36 cellular contexts compared by ENCODE assay signal in genomic region chr12:124964251-124964650, GRCh38.
"Had no signal": no experiment of that assay in that cellular context is flagged by ENCODE, and none has a peak within 500 bp of the region (broad histone marks: within the 10 kb centered on the region; RNA-seq: fewer than 3 reads in every experiment).

No MANE protein-coding gene starts in this region.

- H3K27ac ChIP-seq: ascending aorta, breast epithelium, cardiac muscle cell, colonic mucosa, dorsolateral prefrontal cortex, esophagus muscularis mucosa, foreskin keratinocyte, gastrocnemius medialis, heart right ventricle, WERI-Rb-1 had no signal

- H3K27me3 ChIP-seq: ascending aorta, breast epithelium, cardiac muscle cell, colonic mucosa, dorsolateral prefrontal cortex, esophagus muscularis mucosa, foreskin keratinocyte, gastrocnemius medialis, heart right ventricle had no signal

- H3K4me1 Mint-ChIP-seq: activated naive CD8-positive, alpha-beta T cell treated with anti-CD3 and anti-CD28 coated beads, Interleukin-2, amount 10 ng/mL, durations not matched to agents 7 days and 5 days; activated T-helper 17 cell treated with anti-CD3 and anti-CD28 coated beads, Interleukin-2, amount 50 U/mL, for 72 hours; brain; endodermal cell had no signal

- H3K4me3 ChIP-seq: ascending aorta, breast epithelium, cardiac muscle cell, colonic mucosa, dorsolateral prefrontal cortex, esophagus muscularis mucosa, gastrocnemius medialis, heart right ventricle had no signal

- H3K4me3 Mint-ChIP-seq: activated B cell treated with CpG ODN at 0.5 μM for 24 hours; activated CD8-positive, alpha-beta T cell treated with anti-CD3 and anti-CD28 coated beads for 36 hours; activated naive CD8-positive, alpha-beta T cell treated with anti-CD3 and anti-CD28 coated beads, Interleukin-2, amount 10 ng/mL, durations not matched to agents 7 days and 5 days; activated T-cell treated with anti-CD3 and anti-CD28 coated beads, Interleukin-2, amount 50 U/mL, for 4 hours; activated T-helper 17 cell treated with anti-CD3 and anti-CD28 coated beads, Interleukin-2, amount 50 U/mL, for 72 hours; brain; dendritic cell treated with granulocyte-macrophage colony-stimulating factor and Interleukin-4, amounts not matched to agents 40 ng/mL and 50 ng/mL, for 4 days; endodermal cell; T-helper 17 cell; T-helper 2 cell treated with Interferon-gamma antibody and Interleukin-4, amounts not matched to agents 5 μg/mL and 100 μg/mL, for 36 hours had no signal

- DNase-seq: activated B cell treated with CpG ODN at 0.5 μM for 24 hours; activated CD4-positive, alpha-beta T cell treated with anti-CD3 and anti-CD28 coated beads for 48 hours; activated CD4-positive, alpha-beta T cell treated with anti-CD3 and anti-CD28 coated beads, Interleukin-2, amount 50 U/mL, for 1 hour; activated CD4-positive, alpha-beta T cell treated with anti-CD3 and anti-CD28 coated beads, Interleukin-2, amount 50 U/mL, for 48 hours; activated CD8-positive, alpha-beta memory T cell treated with anti-CD3 and anti-CD28 coated beads for 24 hours; activated CD8-positive, alpha-beta T cell treated with anti-CD3 and anti-CD28 coated beads for 36 hours; activated effector memory CD4-positive, alpha-beta T cell treated with Interleukin-2 at 50 U/mL for 16 hours; activated gamma-delta T cell treated with Interleukin-2 at 50 U/mL for 16 hours; activated naive CD4-positive, alpha-beta T cell treated with Interleukin-2 at 50 U/mL for 16 hours; activated naive CD8-positive, alpha-beta T cell treated with anti-CD3 and anti-CD28 coated beads, Interleukin-2, amount 10 ng/mL, durations not matched to agents 7 days and 5 days; activated T-cell treated with anti-CD3 and anti-CD28 coated beads, Interleukin-2, amount 50 U/mL, for 4 hours; central memory CD4-positive, alpha-beta T cell; cerebellar nuclear complex; colonic mucosa; dorsolateral prefrontal cortex; effector memory CD4-positive, alpha-beta T cell; endodermal cell; erythroblast; foreskin keratinocyte; gastrocnemius medialis; glutamatergic neuron; heart right ventricle; T-helper 1 cell; T-helper 17 cell; T1000; WERI-Rb-1 had no signal

- H3K9me3 Mint-ChIP-seq: activated B cell treated with CpG ODN at 0.5 μM for 24 hours; activated CD8-positive, alpha-beta T cell treated with anti-CD3 and anti-CD28 coated beads for 36 hours; activated naive CD4-positive, alpha-beta T cell treated with anti-CD3 and anti-CD28 coated beads, Interleukin-2, amount 50 U/mL, for 72 hours; activated naive CD8-positive, alpha-beta T cell treated with anti-CD3 and anti-CD28 coated beads, Interleukin-2, amount 10 ng/mL, durations not matched to agents 7 days and 5 days; activated T-cell treated with anti-CD3 and anti-CD28 coated beads, Interleukin-2, amount 50 U/mL, for 4 hours; activated T-helper 17 cell treated with anti-CD3 and anti-CD28 coated beads, Interleukin-2, amount 50 U/mL, for 72 hours; brain; dendritic cell treated with granulocyte-macrophage colony-stimulating factor and Interleukin-4, amounts not matched to agents 40 ng/mL and 50 ng/mL, for 4 days; endodermal cell; T-helper 2 cell treated with Interferon-gamma antibody and Interleukin-4, amounts not matched to agents 5 μg/mL and 100 μg/mL, for 36 hours had no signal

- H3K27ac Mint-ChIP-seq: activated B cell treated with CpG ODN at 0.5 μM for 24 hours; activated CD8-positive, alpha-beta T cell treated with anti-CD3 and anti-CD28 coated beads for 36 hours; activated naive CD4-positive, alpha-beta T cell treated with anti-CD3 and anti-CD28 coated beads, Interleukin-2, amount 50 U/mL, for 72 hours; activated naive CD8-positive, alpha-beta T cell treated with anti-CD3 and anti-CD28 coated beads, Interleukin-2, amount 10 ng/mL, durations not matched to agents 7 days and 5 days; activated T-helper 17 cell treated with anti-CD3 and anti-CD28 coated beads, Interleukin-2, amount 50 U/mL, for 72 hours; dendritic cell treated with granulocyte-macrophage colony-stimulating factor and Interleukin-4, amounts not matched to agents 40 ng/mL and 50 ng/mL, for 4 days; endodermal cell; T-helper 17 cell; T-helper 2 cell treated with Interferon-gamma antibody and Interleukin-4, amounts not matched to agents 5 μg/mL and 100 μg/mL, for 36 hours had no signal

- H3K9me3 ChIP-seq: ascending aorta, breast epithelium, colonic mucosa, esophagus muscularis mucosa, gastrocnemius medialis, heart right ventricle had no signal

- H3K4me1 ChIP-seq: ascending aorta, breast epithelium, colonic mucosa, esophagus muscularis mucosa, foreskin keratinocyte, gastrocnemius medialis, heart right ventricle had no signal

- H3K27me3 Mint-ChIP-seq: activated B cell treated with CpG ODN at 0.5 μM for 24 hours; activated CD8-positive, alpha-beta T cell treated with anti-CD3 and anti-CD28 coated beads for 36 hours; activated naive CD8-positive, alpha-beta T cell treated with anti-CD3 and anti-CD28 coated beads, Interleukin-2, amount 10 ng/mL, durations not matched to agents 7 days and 5 days; activated T-helper 17 cell treated with anti-CD3 and anti-CD28 coated beads, Interleukin-2, amount 50 U/mL, for 72 hours; brain; dendritic cell treated with granulocyte-macrophage colony-stimulating factor and Interleukin-4, amounts not matched to agents 40 ng/mL and 50 ng/mL, for 4 days; T-helper 17 cell had no signal

- ATAC-seq: activated CD4-positive, CD25-positive, alpha-beta regulatory T cell treated with anti-CD3 and anti-CD28 coated beads, Interleukin-2, amount 50 U/mL, for 24 hours; activated CD8-positive, alpha-beta T cell treated with anti-CD3 and anti-CD28 coated beads for 36 hours; activated T-helper 17 cell treated with anti-CD3 and anti-CD28 coated beads, Interleukin-2, amount 50 U/mL, for 72 hours; gastrocnemius medialis; T-helper 17 cell had no signal
